Comparison of ENCODE assay signal across 8 cellular contexts in genomic region chr4:102343964-102344519, GRCh38. TPM values are rescaled to one million over a fixed set of nuclear protein-coding genes. Genes with fewer than 3 reads are reported as not detected.
DNase-seq lines count a peak whose midpoint lies in the region; ATAC-seq and TF ChIP-seq lines count a peak whose summit lies in the region.

No MANE protein-coding gene starts in this region.

- H3K9me3 ChIP-seq in iPS-15b (ENCODE audit: control insufficient read depth, insufficient read depth, low read length): no peaks in the 10 kb centered on the region

- peak overlapping the region; percentile 77 for H3K4me3 ChIP-seq in iPS-15b (ENCODE audit: low read depth, low read length)

- ATAC-seq in GM18502 (IDR thresholded peaks at IDR 0.05; ENCODE audit: poor library complexity, unreplicated experiment): peak; percentile 38

- H3K36me3 Mint-ChIP-seq in HFFc6 (ENCODE audit: low read depth): no peaks in the 10 kb centered on the region
- peaks cover 2% of the 10 kb centered on the region for H3K36me3 Mint-ChIP-seq in activated naive CD4-positive, alpha-beta T cell treated with anti-CD3 and anti-CD28 coated beads, Interleukin-2, amount 50 U/mL, for 24 hours

- peaks cover 21% of the 10 kb centered on the region for H3K4me1 Mint-ChIP-seq in HFFc6 (ENCODE audit: low read depth)
- peaks cover 64% of the 10 kb centered on the region for H3K4me1 Mint-ChIP-seq in activated naive CD4-positive, alpha-beta T cell treated with anti-CD3 and anti-CD28 coated beads, Interleukin-2, amount 50 U/mL, for 24 hours

- H3K27ac Mint-ChIP-seq in HFFc6: no peak overlapping the region
- H3K27ac Mint-ChIP-seq in activated naive CD4-positive, alpha-beta T cell treated with anti-CD3 and anti-CD28 coated beads, Interleukin-2, amount 50 U/mL, for 24 hours: peak overlapping the region; percentile 84

- no peaks in the 10 kb centered on the region for H3K36me3 ChIP-seq in iPS-15b (ENCODE audit: control insufficient read depth, insufficient read depth, low read length)

- no peak overlapping the region for H3K9ac ChIP-seq in iPS-15b (ENCODE audit: low read depth, low read length)

- peaks cover 35% of the 10 kb centered on the region for H3K27me3 ChIP-seq in iPS-15b (ENCODE audit: control insufficient read depth, insufficient read depth, low read length)

- peaks cover 12% of the 10 kb centered on the region for H3K4me1 ChIP-seq in iPS-15b (ENCODE audit: control insufficient read depth, insufficient read depth, low read length)

- H3K27me3 Mint-ChIP-seq in HFFc6 (ENCODE audit: insufficient read depth): peaks cover 21% of the 10 kb centered on the region
- no peaks in the 10 kb centered on the region for H3K27me3 Mint-ChIP-seq in activated naive CD4-positive, alpha-beta T cell treated with anti-CD3 and anti-CD28 coated beads, Interleukin-2, amount 50 U/mL, for 24 hours

- H3K4me3 Mint-ChIP-seq in HFFc6: peak overlapping the region; percentile 87
- peak overlapping the region; percentile 91 for H3K4me3 Mint-ChIP-seq in activated naive CD4-positive, alpha-beta T cell treated with anti-CD3 and anti-CD28 coated beads, Interleukin-2, amount 50 U/mL, for 24 hours

- H3K9me3 Mint-ChIP-seq in HFFc6: no peaks in the 10 kb centered on the region
- H3K9me3 Mint-ChIP-seq in activated naive CD4-positive, alpha-beta T cell treated with anti-CD3 and anti-CD28 coated beads, Interleukin-2, amount 50 U/mL, for 24 hours: no peaks in the 10 kb centered on the region

- no peak for TF ChIP-seq CTCF in HFFc6 (IDR thresholded peaks at IDR 0.05)

- DNase-seq in HFFc6: no peak
- peak; percentile 23 for DNase-seq in MV-4-11 (lab: John Stamatoyannopoulos, UW)
- DNase-seq in stimulated activated CD4-positive, alpha-beta T cell treated with anti-CD3 and anti-CD28 coated beads, Interleukin-1b, Interleukin-23, amount 100 ng/mL, for 4 hours (ENCODE audit: low read depth in 2 of 2): peak; percentile 37 to 64
- no peak for DNase-seq in NCI-H2196 treated with DMSO at 0.1 percent for 48 hours (lab: John Stamatoyannopoulos, UW; ENCODE audit: unreplicated experiment)
- DNase-seq in T1000 (lab: John Stamatoyannopoulos, UW): no peak

RNA-seq across cellular contexts. Expression of gene SLC39A8, which starts 1.2 kb away (rescaled TPM):
- 1 to 10 TPM in 4 of 6 experiments, under 1 TPM in 2; 0.38 to 2.6 (median 1.7) TPM for total RNA-seq in HFFc6 (2021; fragmentation: NEBNext Ultra II Directional; extraction: Animal tissue kit (Norgen Biotek cat#: 25700))

Comparison
In these comparisons a context has a peak if more than half of its experiments do, and no peak if none do; other contexts are left out.
1. DNase-seq: peak in MV-4-11 (single experiment) and stimulated activated CD4-positive, alpha-beta T cell treated with anti-CD3 and anti-CD28 coated beads, Interleukin-1b, Interleukin-23, amount 100 ng/mL, for 4 hours (2 of 2); none in HFFc6 (single experiment), NCI-H2196 treated with DMSO at 0.1 percent for 48 hours (single experiment) and T1000 (single experiment).